ENCODE assay signal across 8 cellular contexts in genomic region chr5:157271740-157272271, GRCh38. TPM values are rescaled to one million over a fixed set of nuclear protein-coding genes. Genes with fewer than 3 reads are reported as not detected.
A peak's percentile ranks its signal among the peaks of the same experiment; 100 is the strongest.
DNase-seq lines count a peak whose midpoint lies in the region; ATAC-seq and TF ChIP-seq lines count a peak whose summit lies in the region.

No MANE protein-coding gene starts in this region.

- peak overlapping the region; percentile 93 for H3K27ac ChIP-seq in OCI-LY3 (ENCODE audit: low read length)
- H3K27ac ChIP-seq in tibial nerve: peak overlapping the region in 1 of 4 donors; percentile 71
- H3K27ac ChIP-seq in mesendoderm (ENCODE audit: low read depth, low read length): no peak overlapping the region

- H2AFZ ChIP-seq in OCI-LY3 (ENCODE audit: low read depth, low read length): peak overlapping the region; percentile 41

- H3K9me3 ChIP-seq in OCI-LY3 (ENCODE audit: insufficient read depth, low read length) (peaks cover 10% of the 10 kb centered on the region; the same call in 1 of the 2 replicates), tibial nerve (no peaks in the 10 kb centered on the region)

- no peak overlapping the region for H2BK120ac ChIP-seq in mesendoderm (ENCODE audit: low read depth, low read length)

- TF ChIP-seq EP300 in tibial nerve (IDR thresholded peaks at IDR 0.05): no peak

- H3K79me2 ChIP-seq in OCI-LY3 (ENCODE audit: low read length): peaks cover 91% of the 10 kb centered on the region
- H3K79me2 ChIP-seq in mesendoderm (ENCODE audit: control insufficient read depth, insufficient read depth, low read length): peaks cover 1% of the 10 kb centered on the region

- H2AK5ac ChIP-seq in mesendoderm (ENCODE audit: low read length): no peak overlapping the region

- H2BK15ac ChIP-seq in mesendoderm (replicated peaks; ENCODE audit: low read depth): no peak overlapping the region

- no peak for TF ChIP-seq POLR2A in tibial nerve (IDR thresholded peaks at IDR 0.05)

- H3K79me1 ChIP-seq in mesendoderm (ENCODE audit: low read length): peaks cover 1% of the 10 kb centered on the region

- H3K4me1 ChIP-seq in OCI-LY3 (ENCODE audit: low read length): peaks cover 52% of the 10 kb centered on the region
- peaks cover 0 to 27% (median 7%) of the 10 kb centered on the region in 4 donors for H3K4me1 ChIP-seq in tibial nerve
- H3K4me1 ChIP-seq in mesendoderm (ENCODE audit: control insufficient read depth, low read depth, low read length): peaks cover 2% of the 10 kb centered on the region

- ATAC-seq in GM18511 (IDR thresholded peaks at IDR 0.05; ENCODE audit: unreplicated experiment): peak; percentile 89
- ATAC-seq in HG02759 (IDR thresholded peaks at IDR 0.05; ENCODE audit: unreplicated experiment): peak; percentile 89

- H4K20me1 ChIP-seq in OCI-LY3 (ENCODE audit: insufficient read depth, low read length): peaks cover 4% of the 10 kb centered on the region; the same call in 1 of the 2 replicates

- no peak overlapping the region for H4K5ac ChIP-seq in mesendoderm (ENCODE audit: low read length)

- peaks cover 10% of the 10 kb centered on the region for H3K36me3 ChIP-seq in OCI-LY3 (replicated peaks; ENCODE audit: low read depth, low read length)
- no peaks in the 10 kb centered on the region for H3K36me3 ChIP-seq in tibial nerve
- no peaks in the 10 kb centered on the region for H3K36me3 ChIP-seq in mesendoderm (ENCODE audit: control insufficient read depth, insufficient read depth, low read length)

- H3K18ac ChIP-seq in mesendoderm (ENCODE audit: low read length): no peak overlapping the region

- no peak overlapping the region for H4K8ac ChIP-seq in mesendoderm (ENCODE audit: low read depth, low read length)

- H3K56ac ChIP-seq in mesendoderm (ENCODE audit: low read length): no peak overlapping the region

- no peak overlapping the region for H2BK5ac ChIP-seq in mesendoderm (ENCODE audit: low read length)

- H3K4me3 ChIP-seq in OCI-LY3 (ENCODE audit: low read length) (peak overlapping the region; percentile 28), tibial nerve (no peak overlapping the region), mesendoderm (ENCODE audit: low read length) (no peak overlapping the region)

- no peak overlapping the region for H3K4ac ChIP-seq in mesendoderm (ENCODE audit: low read depth, low read length)

- WGBS in tibial nerve, 2 donors: 82 to 91% methylated on average over 11 to 12 of the region's 12 CpGs
- WGBS in mesendoderm (ENCODE audit: extremely low coverage, insufficient coverage, low lambda C conversion rate): no CpG with 5 or more reads among the region's 12 CpGs

- peak overlapping the region; percentile 68 for H3K9ac ChIP-seq in OCI-LY3 (ENCODE audit: low read length)
- H3K9ac ChIP-seq in mesendoderm (ENCODE audit: low read length): no peak overlapping the region

- H3K27me3 ChIP-seq in OCI-LY3 (ENCODE audit: low read depth, low read length) (no peaks in the 10 kb centered on the region), tibial nerve (no peaks in the 10 kb centered on the region), mesendoderm (ENCODE audit: insufficient read depth, low read length, poor library complexity) (no peaks in the 10 kb centered on the region)

- H3K23ac ChIP-seq in mesendoderm (ENCODE audit: low read length): no peak overlapping the region

- DNase-seq in activated gamma-delta T cell treated with Interleukin-2 at 50 U/mL for 16 hours (peak; percentile 84), tibial nerve (ENCODE audit: low spot score in 2 of 2) (no peak), ureter (ENCODE audit: low spot score) (no peak), mesendoderm (no peak)
- DNase-seq in stimulated activated CD4-positive, alpha-beta T cell treated with anti-CD3 and anti-CD28 coated beads, Interleukin-15, amount 100 ng/mL, for 24 hours: peak; percentile 89

- H3K4me2 ChIP-seq in OCI-LY3 (ENCODE audit: low read length) (peak overlapping the region; percentile 57), mesendoderm (ENCODE audit: low read length) (no peak overlapping the region)

- TF ChIP-seq CTCF in OCI-LY3 (IDR thresholded peaks at IDR 0.05; ENCODE audit: low read depth, low read length): no peak
- no peak for TF ChIP-seq CTCF in tibial nerve (IDR thresholded peaks at IDR 0.05)

RNA-seq across cellular contexts. Expression of gene CYFIP2, which starts 5.9 kb away (rescaled TPM):
- total RNA-seq in tibial nerve (10 to 100 TPM; 14.4 to 27.3 (median 18.0) TPM), ureter (45.3 TPM)
- 37.7 TPM for polyA plus RNA-seq in mesendoderm (2013, experiment 1 of 2)
- 37.3 TPM for polyA plus RNA-seq in mesendoderm (2013, experiment 2 of 2)

Comparison
In these comparisons a context has a peak if more than half of its experiments do, and no peak if none do; other contexts are left out.
1. DNase-seq: peak in activated gamma-delta T cell treated with Interleukin-2 at 50 U/mL for 16 hours (single experiment) and stimulated activated CD4-positive, alpha-beta T cell treated with anti-CD3 and anti-CD28 coated beads, Interleukin-15, amount 100 ng/mL, for 24 hours (single experiment); none in tibial nerve (0 of 2), ureter (single experiment) and mesendoderm (single experiment).